In genomic region chr5:67897980-67898379, GRCh38 we compare ENCODE assay signal across 24 cellular contexts.
"Had no signal": no experiment of that assay in that cellular context is flagged by ENCODE, and none has a peak within 500 bp of the region (broad histone marks: within the 10 kb centered on the region; RNA-seq: fewer than 3 reads in every experiment).

No MANE protein-coding gene starts in this region.

- DNase-seq: activated CD4-positive, alpha-beta T cell treated with anti-CD3 and anti-CD28 coated beads for 48 hours; activated CD4-positive, alpha-beta T cell treated with anti-CD3 and anti-CD28 coated beads, Interleukin-2, amount 50 U/mL, for 4 hours; activated CD8-positive, alpha-beta memory T cell treated with anti-CD3 and anti-CD28 coated beads, Interleukin-2, amount 50 U/mL, for 48 hours; activated CD8-positive, alpha-beta T cell treated with anti-CD3 and anti-CD28 coated beads, Interleukin-2, amount 10 ng/mL, durations not matched to agents 7 days and 5 days; activated naive CD4-positive, alpha-beta T cell; activated naive CD8-positive, alpha-beta T cell treated with anti-CD3 and anti-CD28 coated beads, Interleukin-2, amount 50 U/mL, for 24 hours; activated T-cell treated with anti-CD3 and anti-CD28 coated beads, Interleukin-2, amount 50 U/mL, for 1 hour; amygdala; central memory CD4-positive, alpha-beta T cell; IMR-90; KBM-7; MV-4-11; NCI-H1092 treated with DMSO at 0.1 percent for 48 hours; NCI-H1417 treated with DMSO at 0.1 percent for 48 hours; NCI-H1694 treated with DMSO at 0.1 percent for 48 hours; NCI-H2029 treated with DMSO at 0.1 percent for 48 hours; NCI-H345; NCI-H510A; OCI-M1; SHP77 treated with DMSO at 0.1 percent for 48 hours had no signal

- H3K36me3 Mint-ChIP-seq: activated naive CD4-positive, alpha-beta T cell treated with anti-CD3 and anti-CD28 coated beads, Interleukin-2, amount 50 U/mL, for 24 hours had no signal

- H3K9me3 Mint-ChIP-seq: activated naive CD4-positive, alpha-beta T cell treated with anti-CD3 and anti-CD28 coated beads, Interleukin-2, amount 50 U/mL, for 24 hours; activated naive CD8-positive, alpha-beta T cell treated with anti-CD3 and anti-CD28 coated beads, Interleukin-2, amount 50 U/mL, for 24 hours had no signal

- H3K27me3 Mint-ChIP-seq: activated naive CD4-positive, alpha-beta T cell treated with anti-CD3 and anti-CD28 coated beads, Interleukin-2, amount 50 U/mL, for 24 hours; activated naive CD8-positive, alpha-beta T cell treated with anti-CD3 and anti-CD28 coated beads, Interleukin-2, amount 50 U/mL, for 24 hours had no signal

- H3K27ac Mint-ChIP-seq: activated CD8-positive, alpha-beta T cell treated with anti-CD3 and anti-CD28 coated beads, Interleukin-2, amount 10 ng/mL, durations not matched to agents 7 days and 5 days; activated naive CD4-positive, alpha-beta T cell treated with anti-CD3 and anti-CD28 coated beads, Interleukin-2, amount 50 U/mL, for 24 hours; activated naive CD8-positive, alpha-beta T cell treated with anti-CD3 and anti-CD28 coated beads, Interleukin-2, amount 50 U/mL, for 24 hours; T-helper 1 cell treated with Interleukin-12 subunit alpha and Interleukin-12 subunit beta and Interleukin-4 antibody, amounts not matched to agents 30 μg/mL and 1 μg/mL, for 36 hours had no signal

- ATAC-seq: activated CD4-positive, CD25-positive, alpha-beta regulatory T cell treated with anti-CD3 and anti-CD28 coated beads, Interleukin-2, amount 50 U/mL, for 24 hours; activated CD8-positive, alpha-beta T cell treated with anti-CD3 and anti-CD28 coated beads, Interleukin-2, amount 10 ng/mL, durations not matched to agents 7 days and 5 days; activated naive CD8-positive, alpha-beta T cell treated with anti-CD3 and anti-CD28 coated beads, Interleukin-2, amount 50 U/mL, for 24 hours; Panc1 had no signal

- H3K4me3 Mint-ChIP-seq: activated CD8-positive, alpha-beta T cell treated with anti-CD3 and anti-CD28 coated beads, Interleukin-2, amount 10 ng/mL, durations not matched to agents 7 days and 5 days; activated naive CD4-positive, alpha-beta T cell treated with anti-CD3 and anti-CD28 coated beads, Interleukin-2, amount 50 U/mL, for 24 hours; activated naive CD8-positive, alpha-beta T cell treated with anti-CD3 and anti-CD28 coated beads, Interleukin-2, amount 50 U/mL, for 24 hours; T-helper 1 cell treated with Interleukin-12 subunit alpha and Interleukin-12 subunit beta and Interleukin-4 antibody, amounts not matched to agents 30 μg/mL and 1 μg/mL, for 36 hours had no signal

- H3K4me1 Mint-ChIP-seq: activated naive CD4-positive, alpha-beta T cell treated with anti-CD3 and anti-CD28 coated beads, Interleukin-2, amount 50 U/mL, for 24 hours had no signal
